ENCODE assay signal across 10 cellular contexts in genomic region chr16:85170066-85171003, GRCh38. TPM values are rescaled to one million over a fixed set of nuclear protein-coding genes. Genes with fewer than 3 reads are reported as not detected.
DNase-seq lines count a peak whose midpoint lies in the region; ATAC-seq and TF ChIP-seq lines count a peak whose summit lies in the region.
"Had no signal": no experiment of that assay in that cellular context is flagged by ENCODE, and none has a peak within 500 bp of the region (broad histone marks: within the 10 kb centered on the region; RNA-seq: fewer than 3 reads in every experiment).

No MANE protein-coding gene starts in this region.

- no peaks in the 10 kb centered on the region for H3K27me3 ChIP-seq in MG63
- H3K27me3 ChIP-seq in esophagus muscularis mucosa: peaks cover 0 to 7% (median 1%) of the 10 kb centered on the region in 4 donors
- H3K27me3 ChIP-seq in neural cell (ENCODE audit: insufficient read depth, low read depth, low read length): peaks cover 21% of the 10 kb centered on the region

- H3K79me2 ChIP-seq in neural cell (replicated peaks; ENCODE audit: insufficient read depth, low read length): no peaks in the 10 kb centered on the region

- H3K4me3 ChIP-seq in AG09309 (ENCODE audit: control insufficient read depth, low read depth, low read length) (peak overlapping the region; percentile 64), MG63 (peak overlapping the region; percentile 58), esophagus muscularis mucosa (peak overlapping the region; percentile 64 to 75 (median 66)), neural cell (ENCODE audit: low read length) (peak overlapping the region; percentile 58)

- no peak for TF ChIP-seq POLR2A in esophagus muscularis mucosa (IDR thresholded peaks at IDR 0.05; ENCODE audit: low read depth)

- no peak overlapping the region for H3K4me2 ChIP-seq in neural cell (ENCODE audit: low read length)

- H3K9ac ChIP-seq in neural cell (ENCODE audit: low read length): peak overlapping the region; percentile 55

- H3K27ac ChIP-seq in esophagus muscularis mucosa (replicated peaks in 1 of 4) (peak overlapping the region; percentile 59 to 78 (median 66)), neural cell (ENCODE audit: low read length) (no peak overlapping the region)

- ATAC-seq in GM18873 (IDR thresholded peaks at IDR 0.05; ENCODE audit: low FRiP score, unreplicated experiment): no peak

- no peak for TF ChIP-seq RAD21 in neural cell (conservative IDR thresholded peaks at IDR 0.05)

- DNase-seq in AG09309 (ENCODE audit: low read depth) (no peak), MG63 (peak; percentile 78), esophagus muscularis mucosa (ENCODE audit: extremely low spot score) (no peak), KG1 (lab: John Stamatoyannopoulos, UW) (no peak), dedifferentiated amniotic fluid mesenchymal stem cell (ENCODE audit: extremely low spot score) (no peak)
- DNase-seq in activated CD4-positive, CD25-positive, alpha-beta regulatory T cell treated with anti-CD3 and anti-CD28 coated beads, Interleukin-2, amount 50 U/mL, for 72 hours: no peak
- DNase-seq: DMS79 treated with DMSO at 0.1 percent for 48 hours had no signal

- H3K36me3 ChIP-seq in MG63: peaks cover 9% of the 10 kb centered on the region
- no peaks in the 10 kb centered on the region for H3K36me3 ChIP-seq in esophagus muscularis mucosa
- no peaks in the 10 kb centered on the region for H3K36me3 ChIP-seq in neural cell (ENCODE audit: insufficient read depth, low read length)

- no peak overlapping the region for H2AFZ ChIP-seq in neural cell (ENCODE audit: low read depth, low read length)

- intact Hi-C loops in esophagus muscularis mucosa (cut with DNase I): no loop called here

- peaks cover 70 to 96% (median 93%) of the 10 kb centered on the region in 4 donors for H3K4me1 ChIP-seq in esophagus muscularis mucosa

- H3K9me2 ChIP-seq in neural cell (ENCODE audit: insufficient read depth, low read length): no peaks in the 10 kb centered on the region

- 57% methylated on average over 35 of the region's 64 CpGs for WGBS in esophagus muscularis mucosa

- no peak for TF ChIP-seq CTCF in AG09309 (IDR thresholded peaks at IDR 0.05; ENCODE audit: control insufficient read depth, insufficient read depth, low read depth, low read length, missing control alignments)
- no peak for TF ChIP-seq CTCF in esophagus muscularis mucosa (IDR thresholded peaks at IDR 0.05)
- no peak for TF ChIP-seq CTCF in neural cell (IDR thresholded peaks at IDR 0.05; ENCODE audit: poor library complexity, severe bottlenecking)

- TF ChIP-seq EP300 in esophagus muscularis mucosa (IDR thresholded peaks at IDR 0.05) (no peak), neural cell (conservative IDR thresholded peaks at IDR 0.05; ENCODE audit: poor library complexity, severe bottlenecking) (no peak)

- H3K9me3 ChIP-seq in MG63 (no peaks in the 10 kb centered on the region), esophagus muscularis mucosa (no peaks in the 10 kb centered on the region), neural cell (ENCODE audit: low read length) (no peaks in the 10 kb centered on the region)

- H3F3A ChIP-seq in neural cell (ENCODE audit: insufficient read depth, low read length, poor library complexity, severe bottlenecking): no peaks in the 10 kb centered on the region

- H4K20me1 ChIP-seq in neural cell (ENCODE audit: insufficient read depth): no peaks in the 10 kb centered on the region

TF ChIP-seq in neural cell, 6 proteins besides CTCF, POLR2A, EP300 and RAD21:
- TF ChIP-seq EZH2 (IDR thresholded peaks at IDR 0.05; ENCODE audit: borderline replicate concordance, insufficient read depth, low read length, poor library complexity, severe bottlenecking): no peak
- TF ChIP-seq MXI1 (conservative IDR thresholded peaks at IDR 0.05; ENCODE audit: poor library complexity, severe bottlenecking): no peak
- TF ChIP-seq TAF1 (IDR thresholded peaks at IDR 0.05; ENCODE audit: low read depth): no peak
- TF ChIP-seq SMC3 (conservative IDR thresholded peaks at IDR 0.05; ENCODE audit: poor library complexity): no peak
- TF ChIP-seq, protein P1, sequence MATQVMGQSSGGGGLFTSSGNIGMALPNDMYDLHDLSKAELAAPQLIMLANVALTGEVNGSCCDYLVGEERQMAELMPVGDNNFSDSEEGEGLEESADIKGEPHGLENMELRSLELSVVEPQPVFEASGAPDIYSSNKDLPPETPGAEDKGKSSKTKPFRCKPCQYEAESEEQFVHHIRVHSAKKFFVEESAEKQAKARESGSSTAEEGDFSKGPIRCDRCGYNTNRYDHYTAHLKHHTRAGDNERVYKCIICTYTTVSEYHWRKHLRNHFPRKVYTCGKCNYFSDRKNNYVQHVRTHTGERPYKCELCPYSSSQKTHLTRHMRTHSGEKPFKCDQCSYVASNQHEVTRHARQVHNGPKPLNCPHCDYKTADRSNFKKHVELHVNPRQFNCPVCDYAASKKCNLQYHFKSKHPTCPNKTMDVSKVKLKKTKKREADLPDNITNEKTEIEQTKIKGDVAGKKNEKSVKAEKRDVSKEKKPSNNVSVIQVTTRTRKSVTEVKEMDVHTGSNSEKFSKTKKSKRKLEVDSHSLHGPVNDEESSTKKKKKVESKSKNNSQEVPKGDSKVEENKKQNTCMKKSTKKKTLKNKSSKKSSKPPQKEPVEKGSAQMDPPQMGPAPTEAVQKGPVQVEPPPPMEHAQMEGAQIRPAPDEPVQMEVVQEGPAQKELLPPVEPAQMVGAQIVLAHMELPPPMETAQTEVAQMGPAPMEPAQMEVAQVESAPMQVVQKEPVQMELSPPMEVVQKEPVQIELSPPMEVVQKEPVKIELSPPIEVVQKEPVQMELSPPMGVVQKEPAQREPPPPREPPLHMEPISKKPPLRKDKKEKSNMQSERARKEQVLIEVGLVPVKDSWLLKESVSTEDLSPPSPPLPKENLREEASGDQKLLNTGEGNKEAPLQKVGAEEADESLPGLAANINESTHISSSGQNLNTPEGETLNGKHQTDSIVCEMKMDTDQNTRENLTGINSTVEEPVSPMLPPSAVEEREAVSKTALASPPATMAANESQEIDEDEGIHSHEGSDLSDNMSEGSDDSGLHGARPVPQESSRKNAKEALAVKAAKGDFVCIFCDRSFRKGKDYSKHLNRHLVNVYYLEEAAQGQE (IDR thresholded peaks at IDR 0.05; ENCODE audit: borderline replicate concordance): no peak
- no peak for TF ChIP-seq POLR2AphosphoS5 (IDR thresholded peaks at IDR 0.05)
TF ChIP-seq in neural cell: peak in this region for 0.

RNA-seq across cellular contexts. Expression of gene CIBAR2, which starts 58.1 kb away (rescaled TPM):
- total RNA-seq in MG63 (2014; rRNA removed; shearing (Covaris generic); ENCODE audit: low replicate concordance): 0.72 TPM in 1 of 2 replicates, not detected in the other
- total RNA-seq in esophagus muscularis mucosa: not detected
- polyA plus RNA-seq in neural cell: not detected in 2 replicates
- not detected in 2 replicates for polyA minus RNA-seq in neural cell
- total RNA-seq: activated naive CD8-positive, alpha-beta T cell treated with anti-CD3 and anti-CD28 coated beads for 36 hours had no signal
